Comparison of ENCODE assay signal across 1 cellular context in genomic region chr17:14300628-14301278, GRCh38.
TF ChIP-seq lines count a peak whose summit lies in the region.

TSS of gene HS3ST3B1 (plus strand) at chr17:14301081. CDS start at chr17:14301519, 438 bp downstream.

TF ChIP-seq in K562, 482 proteins besides CTCF, POLR2A, EP300 and RAD21 (continued from another document and continues in another):
- TF ChIP-seq NR0B1 (IDR thresholded peaks at IDR 0.05; ENCODE audit: partially characterized antibody) (no peak), FOXK2 (conservative IDR thresholded peaks at IDR 0.05 in 1 of 2, IDR thresholded peaks at IDR 0.05 in 1 of 2; ENCODE audit: low read depth in 2 of 2) (peak; percentile 18 to 56; a peak in 1 of 4 replicates), SMAD3 (CRISPR knock-in tag; conservative IDR thresholded peaks at IDR 0.05) (no peak), CEBPB (tag; IDR thresholded peaks at IDR 0.05) (no peak), TFE3 (CRISPR knock-in tag; IDR thresholded peaks at IDR 0.05) (no peak), LCOR (CRISPR knock-in tag; IDR thresholded peaks at IDR 0.05) (no peak; the same call in 1 of the 2 replicates), PML (IDR thresholded peaks at IDR 0.05; ENCODE audit: low read length) (peak; percentile 50; the same call in 1 of the 2 replicates), NCOA1 (IDR thresholded peaks at IDR 0.05; ENCODE audit: low read depth) (no peak), MYBL2 (IDR thresholded peaks at IDR 0.05; ENCODE audit: low read depth) (no peak), MYBL2 (CRISPR knock-in tag; IDR thresholded peaks at IDR 0.05; ENCODE audit: borderline replicate concordance) (no peak), SOX6 (IDR thresholded peaks at IDR 0.05) (no peak), GABPB1 (CRISPR knock-in tag; IDR thresholded peaks at IDR 0.05) (no peak), ZBTB11 (CRISPR knock-in tag; IDR thresholded peaks at IDR 0.05) (no peak), NR2F6 (CRISPR knock-in tag; IDR thresholded peaks at IDR 0.05) (no peak), SRF (CRISPR knock-in tag; IDR thresholded peaks at IDR 0.05) (no peak), ID3 (CRISPR knock-in tag; IDR thresholded peaks at IDR 0.05) (no peak), ID3 (tag; IDR thresholded peaks at IDR 0.05) (no peak), MAFG (tag; conservative IDR thresholded peaks at IDR 0.05) (no peak), ZBTB43 (CRISPR knock-in tag; IDR thresholded peaks at IDR 0.05) (no peak), MYNN (IDR thresholded peaks at IDR 0.05) (no peak), MYNN (CRISPR knock-in tag; IDR thresholded peaks at IDR 0.05) (no peak), DNMT1 (IDR thresholded peaks at IDR 0.05) (no peak), RBM15 (IDR thresholded peaks at IDR 0.05; ENCODE audit: insufficient read depth, low read length) (no peak), TAF1 (IDR thresholded peaks at IDR 0.05; ENCODE audit: control insufficient read depth, extremely low read depth, insufficient read depth, low read length, severe bottlenecking) (peak; percentile 93), FOXP1 (CRISPR knock-in tag; IDR thresholded peaks at IDR 0.05) (0 out of 2 replicates have a peak, but pooled peaks have one; percentile 17), SLC30A9 (CRISPR knock-in tag; IDR thresholded peaks at IDR 0.05) (no peak), L3MBTL2 (IDR thresholded peaks at IDR 0.05) (peak; percentile 57; the same call in 1 of the 2 replicates), TCFL5 (CRISPR knock-in tag; conservative IDR thresholded peaks at IDR 0.05) (no peak), EHMT2 (IDR thresholded peaks at IDR 0.05) (no peak), BACH1 (tag; IDR thresholded peaks at IDR 0.05) (no peak), ETV1 (tag; conservative IDR thresholded peaks at IDR 0.05; ENCODE audit: low read depth) (no peak), GTF2E2 (tag; IDR thresholded peaks at IDR 0.05) (no peak), SIRT6 (IDR thresholded peaks at IDR 0.05; ENCODE audit: low read depth, low read length) (no peak), RFX1 (IDR thresholded peaks at IDR 0.05) (peak; percentile 74), ZSCAN32 (CRISPR knock-in tag; IDR thresholded peaks at IDR 0.05) (no peak), HDAC2 (IDR thresholded peaks at IDR 0.05) (no peak), ETV6 (IDR thresholded peaks at IDR 0.05; ENCODE audit: borderline replicate concordance in 1 of 2, low read depth in 2 of 2, low read length in 1 of 2) (no peak), ETV6 (CRISPR knock-in tag; IDR thresholded peaks at IDR 0.05; ENCODE audit: borderline replicate concordance) (no peak), RBM14 (IDR thresholded peaks at IDR 0.05; ENCODE audit: borderline replicate concordance, insufficient read depth, low read depth, low read length) (no peak), THRAP3 (IDR thresholded peaks at IDR 0.05; ENCODE audit: borderline replicate concordance) (no peak), ARNT (IDR thresholded peaks at IDR 0.05) (no peak), ZNF217 (CRISPR knock-in tag; IDR thresholded peaks at IDR 0.05) (no peak), ZNF398 (CRISPR knock-in tag; IDR thresholded peaks at IDR 0.05) (no peak), FOSL1 (tag; conservative IDR thresholded peaks at IDR 0.05) (no peak)
- TF ChIP-seq, protein P1, sequence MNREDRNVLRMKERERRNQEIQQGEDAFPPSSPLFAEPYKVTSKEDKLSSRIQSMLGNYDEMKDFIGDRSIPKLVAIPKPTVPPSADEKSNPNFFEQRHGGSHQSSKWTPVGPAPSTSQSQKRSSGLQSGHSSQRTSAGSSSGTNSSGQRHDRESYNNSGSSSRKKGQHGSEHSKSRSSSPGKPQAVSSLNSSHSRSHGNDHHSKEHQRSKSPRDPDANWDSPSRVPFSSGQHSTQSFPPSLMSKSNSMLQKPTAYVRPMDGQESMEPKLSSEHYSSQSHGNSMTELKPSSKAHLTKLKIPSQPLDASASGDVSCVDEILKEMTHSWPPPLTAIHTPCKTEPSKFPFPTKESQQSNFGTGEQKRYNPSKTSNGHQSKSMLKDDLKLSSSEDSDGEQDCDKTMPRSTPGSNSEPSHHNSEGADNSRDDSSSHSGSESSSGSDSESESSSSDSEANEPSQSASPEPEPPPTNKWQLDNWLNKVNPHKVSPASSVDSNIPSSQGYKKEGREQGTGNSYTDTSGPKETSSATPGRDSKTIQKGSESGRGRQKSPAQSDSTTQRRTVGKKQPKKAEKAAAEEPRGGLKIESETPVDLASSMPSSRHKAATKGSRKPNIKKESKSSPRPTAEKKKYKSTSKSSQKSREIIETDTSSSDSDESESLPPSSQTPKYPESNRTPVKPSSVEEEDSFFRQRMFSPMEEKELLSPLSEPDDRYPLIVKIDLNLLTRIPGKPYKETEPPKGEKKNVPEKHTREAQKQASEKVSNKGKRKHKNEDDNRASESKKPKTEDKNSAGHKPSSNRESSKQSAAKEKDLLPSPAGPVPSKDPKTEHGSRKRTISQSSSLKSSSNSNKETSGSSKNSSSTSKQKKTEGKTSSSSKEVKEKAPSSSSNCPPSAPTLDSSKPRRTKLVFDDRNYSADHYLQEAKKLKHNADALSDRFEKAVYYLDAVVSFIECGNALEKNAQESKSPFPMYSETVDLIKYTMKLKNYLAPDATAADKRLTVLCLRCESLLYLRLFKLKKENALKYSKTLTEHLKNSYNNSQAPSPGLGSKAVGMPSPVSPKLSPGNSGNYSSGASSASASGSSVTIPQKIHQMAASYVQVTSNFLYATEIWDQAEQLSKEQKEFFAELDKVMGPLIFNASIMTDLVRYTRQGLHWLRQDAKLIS (CRISPR knock-in tag; IDR thresholded peaks at IDR 0.05), result 0 out of 2 replicates have a peak, but pooled peaks have one; percentile 27
- TF ChIP-seq, protein P2, sequence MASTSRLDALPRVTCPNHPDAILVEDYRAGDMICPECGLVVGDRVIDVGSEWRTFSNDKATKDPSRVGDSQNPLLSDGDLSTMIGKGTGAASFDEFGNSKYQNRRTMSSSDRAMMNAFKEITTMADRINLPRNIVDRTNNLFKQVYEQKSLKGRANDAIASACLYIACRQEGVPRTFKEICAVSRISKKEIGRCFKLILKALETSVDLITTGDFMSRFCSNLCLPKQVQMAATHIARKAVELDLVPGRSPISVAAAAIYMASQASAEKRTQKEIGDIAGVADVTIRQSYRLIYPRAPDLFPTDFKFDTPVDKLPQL (IDR thresholded peaks at IDR 0.05; ENCODE audit: extremely low read depth, insufficient read length), result no peak
- TF ChIP-seq, protein P3, sequence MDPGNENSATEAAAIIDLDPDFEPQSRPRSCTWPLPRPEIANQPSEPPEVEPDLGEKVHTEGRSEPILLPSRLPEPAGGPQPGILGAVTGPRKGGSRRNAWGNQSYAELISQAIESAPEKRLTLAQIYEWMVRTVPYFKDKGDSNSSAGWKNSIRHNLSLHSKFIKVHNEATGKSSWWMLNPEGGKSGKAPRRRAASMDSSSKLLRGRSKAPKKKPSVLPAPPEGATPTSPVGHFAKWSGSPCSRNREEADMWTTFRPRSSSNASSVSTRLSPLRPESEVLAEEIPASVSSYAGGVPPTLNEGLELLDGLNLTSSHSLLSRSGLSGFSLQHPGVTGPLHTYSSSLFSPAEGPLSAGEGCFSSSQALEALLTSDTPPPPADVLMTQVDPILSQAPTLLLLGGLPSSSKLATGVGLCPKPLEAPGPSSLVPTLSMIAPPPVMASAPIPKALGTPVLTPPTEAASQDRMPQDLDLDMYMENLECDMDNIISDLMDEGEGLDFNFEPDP (CRISPR knock-in tag; IDR thresholded peaks at IDR 0.05), result no peak
- TF ChIP-seq, protein P4, sequence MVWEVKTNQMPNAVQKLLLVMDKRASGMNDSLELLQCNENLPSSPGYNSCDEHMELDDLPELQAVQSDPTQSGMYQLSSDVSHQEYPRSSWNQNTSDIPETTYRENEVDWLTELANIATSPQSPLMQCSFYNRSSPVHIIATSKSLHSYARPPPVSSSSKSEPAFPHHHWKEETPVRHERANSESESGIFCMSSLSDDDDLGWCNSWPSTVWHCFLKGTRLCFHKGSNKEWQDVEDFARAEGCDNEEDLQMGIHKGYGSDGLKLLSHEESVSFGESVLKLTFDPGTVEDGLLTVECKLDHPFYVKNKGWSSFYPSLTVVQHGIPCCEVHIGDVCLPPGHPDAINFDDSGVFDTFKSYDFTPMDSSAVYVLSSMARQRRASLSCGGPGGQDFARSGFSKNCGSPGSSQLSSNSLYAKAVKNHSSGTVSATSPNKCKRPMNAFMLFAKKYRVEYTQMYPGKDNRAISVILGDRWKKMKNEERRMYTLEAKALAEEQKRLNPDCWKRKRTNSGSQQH (CRISPR knock-in tag; IDR thresholded peaks at IDR 0.05), result no peak
- TF ChIP-seq, protein P5, sequence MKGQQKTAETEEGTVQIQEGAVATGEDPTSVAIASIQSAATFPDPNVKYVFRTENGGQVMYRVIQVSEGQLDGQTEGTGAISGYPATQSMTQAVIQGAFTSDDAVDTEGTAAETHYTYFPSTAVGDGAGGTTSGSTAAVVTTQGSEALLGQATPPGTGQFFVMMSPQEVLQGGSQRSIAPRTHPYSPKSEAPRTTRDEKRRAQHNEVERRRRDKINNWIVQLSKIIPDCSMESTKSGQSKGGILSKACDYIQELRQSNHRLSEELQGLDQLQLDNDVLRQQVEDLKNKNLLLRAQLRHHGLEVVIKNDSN (CRISPR knock-in tag; IDR thresholded peaks at IDR 0.05), result no peak; the same call in 1 of the 2 replicates
- TF ChIP-seq, protein P6, sequence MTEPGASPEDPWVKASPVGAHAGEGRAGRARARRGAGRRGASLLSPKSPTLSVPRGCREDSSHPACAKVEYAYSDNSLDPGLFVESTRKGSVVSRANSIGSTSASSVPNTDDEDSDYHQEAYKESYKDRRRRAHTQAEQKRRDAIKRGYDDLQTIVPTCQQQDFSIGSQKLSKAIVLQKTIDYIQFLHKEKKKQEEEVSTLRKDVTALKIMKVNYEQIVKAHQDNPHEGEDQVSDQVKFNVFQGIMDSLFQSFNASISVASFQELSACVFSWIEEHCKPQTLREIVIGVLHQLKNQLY (CRISPR knock-in tag; conservative IDR thresholded peaks at IDR 0.05), result no peak
